ENCODE assay signal across 9 cellular contexts in genomic region chr5:96663608-96664007, GRCh38. TPM values are rescaled to one million over a fixed set of nuclear protein-coding genes. Genes with fewer than 3 reads are reported as not detected.
DNase-seq lines count a peak whose midpoint lies in the region; ATAC-seq and TF ChIP-seq lines count a peak whose summit lies in the region.
"Had no signal": no experiment of that assay in that cellular context is flagged by ENCODE, and none has a peak within 500 bp of the region (broad histone marks: within the 10 kb centered on the region; RNA-seq: fewer than 3 reads in every experiment).

No MANE protein-coding gene starts in this region.

- H4K20me1 ChIP-seq in GM23338 (replicated peaks; ENCODE audit: insufficient read depth) = peaks cover 21% of the 10 kb centered on the region

- no peaks in the 10 kb centered on the region for H3K36me3 ChIP-seq in GM23338 (ENCODE audit: insufficient read depth)

- H3K27me3 Mint-ChIP-seq in GM23338 (ENCODE audit: insufficient read depth, low read depth, poor library complexity) = peaks cover 21% of the 10 kb centered on the region

- TF ChIP-seq CTCF in GM23338 (conservative IDR thresholded peaks at IDR 0.05; ENCODE audit: low read depth in 2 of 2) (no peak), VCaP (conservative IDR thresholded peaks at IDR 0.05) (no peak), foreskin fibroblast (IDR thresholded peaks at IDR 0.05; ENCODE audit: low read depth, low read length) (no peak)

- peaks cover 8% of the 10 kb centered on the region for H3K4me1 ChIP-seq in GM23338 (ENCODE audit: insufficient read depth)

- peaks cover 50% of the 10 kb centered on the region for H3K27me3 ChIP-seq in GM23338 (ENCODE audit: insufficient read depth)

- no peaks in the 10 kb centered on the region for H3K36me3 Mint-ChIP-seq in GM23338 (ENCODE audit: low read depth)

- H2AFZ ChIP-seq in GM23338 = peak overlapping the region; percentile 93

- no peaks in the 10 kb centered on the region for H3K9me3 Mint-ChIP-seq in GM23338

- DNase-seq in GM23338 (ENCODE audit: low spot score) = no peak
- peak in 1 of 2 donors; percentile 21 for DNase-seq in foreskin fibroblast
- DNase-seq in skeletal muscle cell (ENCODE audit: low read depth) = no peak
- no peak for DNase-seq in activated effector memory CD4-positive, alpha-beta T cell treated with anti-CD3 and anti-CD28 coated beads, Interleukin-2, amount 50 U/mL, for 16 hours
- no peak for DNase-seq in AML-193 (lab: John Stamatoyannopoulos, UW)
- no peak for DNase-seq in glomerular visceral epithelial cell (ENCODE audit: extremely low spot score)
- DNase-seq: activated CD8-positive, alpha-beta memory T cell treated with anti-CD3 and anti-CD28 coated beads, Interleukin-2, amount 50 U/mL, for 4 hours had no signal

- H3K9me2 ChIP-seq in GM23338 (ENCODE audit: insufficient read depth) = no peaks in the 10 kb centered on the region

- peaks cover 4% of the 10 kb centered on the region; the same call in 1 of the 2 replicates for H3F3A ChIP-seq in GM23338 (replicated peaks; ENCODE audit: low read depth)

- H3K4me3 ChIP-seq in GM23338 = peak overlapping the region; percentile 86
- H3K4me3 ChIP-seq in foreskin fibroblast (ENCODE audit: low read depth in 1 of 2, low read length in 2 of 2) = peak overlapping the region; percentile 87 to 90
- H3K4me3 ChIP-seq in skeletal muscle cell (ENCODE audit: low read depth, low read length) = peak overlapping the region; percentile 89

- no peak overlapping the region for H3K27ac ChIP-seq in GM23338 (ENCODE audit: low read depth)
- peak overlapping the region; percentile 93 for H3K27ac ChIP-seq in VCaP

- H3K4me2 ChIP-seq in GM23338 = peak overlapping the region; percentile 98

- H3K79me2 ChIP-seq in GM23338 (replicated peaks; ENCODE audit: insufficient read depth) = no peaks in the 10 kb centered on the region; the same call in 1 of the 2 replicates

- H3K4me3 Mint-ChIP-seq in GM23338 = peak overlapping the region; percentile 98

- peaks cover 17% of the 10 kb centered on the region for H3K4me1 Mint-ChIP-seq in GM23338

- ATAC-seq in GM23338 (no peak), GM18873 (IDR thresholded peaks at IDR 0.05; ENCODE audit: low FRiP score, unreplicated experiment) (no peak)

- H3K27ac Mint-ChIP-seq in GM23338 = no peak overlapping the region

TF ChIP-seq in GM23338, 12 proteins besides CTCF, POLR2A, EP300 and RAD21 (continues in another document):
- TF ChIP-seq ZNF331 (CRISPR knock-in tag; IDR thresholded peaks at IDR 0.05; ENCODE audit: low read depth) (no peak), ZNF114 (CRISPR knock-in tag; IDR thresholded peaks at IDR 0.05) (no peak), EZH2phosphoT487 (IDR thresholded peaks at IDR 0.05; ENCODE audit: unreplicated experiment) (no peak), STAT1 (IDR thresholded peaks at IDR 0.05; ENCODE audit: unreplicated experiment) (no peak), ETS1 (IDR thresholded peaks at IDR 0.05) (no peak), EZH2 (IDR thresholded peaks at IDR 0.05; ENCODE audit: low read depth, unreplicated experiment) (no peak), CREB1 (CRISPR knock-in tag; IDR thresholded peaks at IDR 0.05; ENCODE audit: low read depth) (no peak), NANOG (IDR thresholded peaks at IDR 0.05; ENCODE audit: borderline replicate concordance) (no peak), POLR2AphosphoS5 (IDR thresholded peaks at IDR 0.05; ENCODE audit: low read depth) (no peak), JUNB (IDR thresholded peaks at IDR 0.05; ENCODE audit: unreplicated experiment) (no peak)
- TF ChIP-seq, protein P1, sequence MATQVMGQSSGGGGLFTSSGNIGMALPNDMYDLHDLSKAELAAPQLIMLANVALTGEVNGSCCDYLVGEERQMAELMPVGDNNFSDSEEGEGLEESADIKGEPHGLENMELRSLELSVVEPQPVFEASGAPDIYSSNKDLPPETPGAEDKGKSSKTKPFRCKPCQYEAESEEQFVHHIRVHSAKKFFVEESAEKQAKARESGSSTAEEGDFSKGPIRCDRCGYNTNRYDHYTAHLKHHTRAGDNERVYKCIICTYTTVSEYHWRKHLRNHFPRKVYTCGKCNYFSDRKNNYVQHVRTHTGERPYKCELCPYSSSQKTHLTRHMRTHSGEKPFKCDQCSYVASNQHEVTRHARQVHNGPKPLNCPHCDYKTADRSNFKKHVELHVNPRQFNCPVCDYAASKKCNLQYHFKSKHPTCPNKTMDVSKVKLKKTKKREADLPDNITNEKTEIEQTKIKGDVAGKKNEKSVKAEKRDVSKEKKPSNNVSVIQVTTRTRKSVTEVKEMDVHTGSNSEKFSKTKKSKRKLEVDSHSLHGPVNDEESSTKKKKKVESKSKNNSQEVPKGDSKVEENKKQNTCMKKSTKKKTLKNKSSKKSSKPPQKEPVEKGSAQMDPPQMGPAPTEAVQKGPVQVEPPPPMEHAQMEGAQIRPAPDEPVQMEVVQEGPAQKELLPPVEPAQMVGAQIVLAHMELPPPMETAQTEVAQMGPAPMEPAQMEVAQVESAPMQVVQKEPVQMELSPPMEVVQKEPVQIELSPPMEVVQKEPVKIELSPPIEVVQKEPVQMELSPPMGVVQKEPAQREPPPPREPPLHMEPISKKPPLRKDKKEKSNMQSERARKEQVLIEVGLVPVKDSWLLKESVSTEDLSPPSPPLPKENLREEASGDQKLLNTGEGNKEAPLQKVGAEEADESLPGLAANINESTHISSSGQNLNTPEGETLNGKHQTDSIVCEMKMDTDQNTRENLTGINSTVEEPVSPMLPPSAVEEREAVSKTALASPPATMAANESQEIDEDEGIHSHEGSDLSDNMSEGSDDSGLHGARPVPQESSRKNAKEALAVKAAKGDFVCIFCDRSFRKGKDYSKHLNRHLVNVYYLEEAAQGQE (IDR thresholded peaks at IDR 0.05; ENCODE audit: unreplicated experiment) = no peak

RNA-seq across cellular contexts. Expression of gene CAST, which starts 1.4 kb away (rescaled TPM):
- total RNA-seq in GM23338 (2014; rRNA removed; shearing (Covaris generic)) = 26.4 and 37.9 TPM in 2 replicates
- 53.0 and 57.7 TPM in 2 replicates for polyA plus RNA-seq in GM23338 (2016; fragmentation: Nextera tagmentation; extraction: Ambion mirVana)
